1 cellular context compared by ENCODE assay signal in genomic region chr18:3623769-3624545, GRCh38.
A peak's percentile ranks its signal among the peaks of the same experiment; 100 is the strongest.
TF ChIP-seq lines count a peak whose summit lies in the region.

No MANE protein-coding gene starts in this region.

TF ChIP-seq in HepG2, 621 proteins besides CTCF, POLR2A, EP300 and RAD21 (continued from another document and continues in another):
- peak; percentile 30; the same call in 1 of the 2 replicates for TF ChIP-seq ZNF512B (CRISPR knock-in tag; IDR thresholded peaks at IDR 0.05; ENCODE audit: borderline replicate concordance)
- TF ChIP-seq LBX2 (CRISPR knock-in tag; IDR thresholded peaks at IDR 0.05; ENCODE audit: borderline replicate concordance): no peak
- TF ChIP-seq E2F1 (CRISPR knock-in tag; IDR thresholded peaks at IDR 0.05): no peak
- TF ChIP-seq ZNF225 (CRISPR knock-in tag; IDR thresholded peaks at IDR 0.05): peak; percentile 86; the same call in 1 of the 2 replicates
- peak; percentile 46 for TF ChIP-seq ZMAT3 (CRISPR knock-in tag; conservative IDR thresholded peaks at IDR 0.05)
- peak; percentile 47; the same call in 1 of the 2 replicates for TF ChIP-seq ZNF747 (CRISPR knock-in tag; IDR thresholded peaks at IDR 0.05; ENCODE audit: borderline replicate concordance)
- peak; percentile 77 for TF ChIP-seq GABPB1 (CRISPR knock-in tag; IDR thresholded peaks at IDR 0.05)
- peak; percentile 91 for TF ChIP-seq FOSL2 (CRISPR knock-in tag; IDR thresholded peaks at IDR 0.05)
- no peak for TF ChIP-seq ZBED4 (CRISPR knock-in tag; IDR thresholded peaks at IDR 0.05; ENCODE audit: borderline replicate concordance)
- peak; percentile 88; the same call in 1 of the 2 replicates for TF ChIP-seq ZNF350 (CRISPR knock-in tag; IDR thresholded peaks at IDR 0.05; ENCODE audit: borderline replicate concordance, low read depth)
- TF ChIP-seq ZBTB3 (CRISPR knock-in tag; IDR thresholded peaks at IDR 0.05; ENCODE audit: borderline replicate concordance, low read depth): peak; percentile 51
- TF ChIP-seq MED13 (CRISPR knock-in tag; IDR thresholded peaks at IDR 0.05): no peak; the same call in 1 of the 2 replicates
- peak; percentile 81; the same call in 1 of the 2 replicates for TF ChIP-seq ZNF563 (CRISPR knock-in tag; IDR thresholded peaks at IDR 0.05)
- TF ChIP-seq NFE2L1 (CRISPR knock-in tag; IDR thresholded peaks at IDR 0.05; ENCODE audit: borderline replicate concordance): 0 out of 2 replicates have a peak, but pooled peaks have one; percentile 41
- no peak for TF ChIP-seq ZNF251 (CRISPR knock-in tag; IDR thresholded peaks at IDR 0.05)
- no peak for TF ChIP-seq ATRX (CRISPR knock-in tag; IDR thresholded peaks at IDR 0.05; ENCODE audit: borderline replicate concordance)
- TF ChIP-seq ZNF484 (CRISPR knock-in tag; IDR thresholded peaks at IDR 0.05; ENCODE audit: borderline replicate concordance, low read depth): no peak
- no peak for TF ChIP-seq MTERF4 (CRISPR knock-in tag; IDR thresholded peaks at IDR 0.05)
- no peak for TF ChIP-seq ZNF253 (CRISPR knock-in tag; IDR thresholded peaks at IDR 0.05; ENCODE audit: borderline replicate concordance)
- peak; percentile 93; the same call in 1 of the 2 replicates for TF ChIP-seq ZNF557 (CRISPR knock-in tag; IDR thresholded peaks at IDR 0.05)
- no peak for TF ChIP-seq SMARCE1 (IDR thresholded peaks at IDR 0.05; ENCODE audit: borderline replicate concordance)
- no peak for TF ChIP-seq RBM39 (IDR thresholded peaks at IDR 0.05; ENCODE audit: low read depth, low read length, poor library complexity, severe bottlenecking)
- TF ChIP-seq HMG20B (CRISPR knock-in tag; conservative IDR thresholded peaks at IDR 0.05): peak; percentile 53; the same call in 1 of the 2 replicates
- TF ChIP-seq ZNF792 (CRISPR knock-in tag; IDR thresholded peaks at IDR 0.05): peak; percentile 78; the same call in 1 of the 2 replicates
- peak; percentile 81 for TF ChIP-seq ISL2 (CRISPR knock-in tag; IDR thresholded peaks at IDR 0.05)
- 0 out of 2 replicates have a peak, but pooled peaks have one; percentile 33 for TF ChIP-seq ZIK1 (CRISPR knock-in tag; IDR thresholded peaks at IDR 0.05; ENCODE audit: borderline replicate concordance, low read depth)
- TF ChIP-seq TAF1 (CRISPR knock-in tag; IDR thresholded peaks at IDR 0.05): peak; percentile 96
- TF ChIP-seq HMG20A (CRISPR knock-in tag; IDR thresholded peaks at IDR 0.05; ENCODE audit: borderline replicate concordance): peak; percentile 78; the same call in 1 of the 2 replicates
- no peak for TF ChIP-seq ZNF576 (CRISPR knock-in tag; IDR thresholded peaks at IDR 0.05)
- TF ChIP-seq HOXA7 (CRISPR knock-in tag; IDR thresholded peaks at IDR 0.05): no peak
- TF ChIP-seq MZF1 (CRISPR knock-in tag; IDR thresholded peaks at IDR 0.05; ENCODE audit: borderline replicate concordance): 0 out of 2 replicates have a peak, but pooled peaks have one; percentile 65
- peak; percentile 85; the same call in 1 of the 2 replicates for TF ChIP-seq MIER3 (CRISPR knock-in tag; IDR thresholded peaks at IDR 0.05; ENCODE audit: borderline replicate concordance)
- TF ChIP-seq RXRB (CRISPR knock-in tag; IDR thresholded peaks at IDR 0.05; ENCODE audit: borderline replicate concordance): peak; percentile 97
- TF ChIP-seq ZNF407 (CRISPR knock-in tag; IDR thresholded peaks at IDR 0.05; ENCODE audit: not compliant biosample characterization): no peak
- TF ChIP-seq ZNF691 (CRISPR knock-in tag; IDR thresholded peaks at IDR 0.05; ENCODE audit: borderline replicate concordance, low read depth): peak; percentile 92
- no peak for TF ChIP-seq ZNF713 (CRISPR knock-in tag; IDR thresholded peaks at IDR 0.05)
- peak; percentile 67 for TF ChIP-seq ZMYM4 (CRISPR knock-in tag; IDR thresholded peaks at IDR 0.05)
- TF ChIP-seq ZNF468 (CRISPR knock-in tag; IDR thresholded peaks at IDR 0.05): no peak
- TF ChIP-seq ZNF644 (CRISPR knock-in tag; IDR thresholded peaks at IDR 0.05; ENCODE audit: low read depth): peak; percentile 62; the same call in 1 of the 2 replicates
- no peak for TF ChIP-seq EEA1 (CRISPR knock-in tag; IDR thresholded peaks at IDR 0.05; ENCODE audit: borderline replicate concordance)
- TF ChIP-seq NPAS2 (CRISPR knock-in tag; IDR thresholded peaks at IDR 0.05; ENCODE audit: borderline replicate concordance): no peak
- TF ChIP-seq KLF16 (CRISPR knock-in tag; IDR thresholded peaks at IDR 0.05): peak in 1 of 2 experiments; percentile 65; a peak in 2 of 4 replicates
- peak; percentile 69; the same call in 1 of the 2 replicates for TF ChIP-seq KLF12 (CRISPR knock-in tag; IDR thresholded peaks at IDR 0.05; ENCODE audit: borderline replicate concordance)
